Comparison of ENCODE assay signal across 15 cellular contexts in the genomic region with DNA sequence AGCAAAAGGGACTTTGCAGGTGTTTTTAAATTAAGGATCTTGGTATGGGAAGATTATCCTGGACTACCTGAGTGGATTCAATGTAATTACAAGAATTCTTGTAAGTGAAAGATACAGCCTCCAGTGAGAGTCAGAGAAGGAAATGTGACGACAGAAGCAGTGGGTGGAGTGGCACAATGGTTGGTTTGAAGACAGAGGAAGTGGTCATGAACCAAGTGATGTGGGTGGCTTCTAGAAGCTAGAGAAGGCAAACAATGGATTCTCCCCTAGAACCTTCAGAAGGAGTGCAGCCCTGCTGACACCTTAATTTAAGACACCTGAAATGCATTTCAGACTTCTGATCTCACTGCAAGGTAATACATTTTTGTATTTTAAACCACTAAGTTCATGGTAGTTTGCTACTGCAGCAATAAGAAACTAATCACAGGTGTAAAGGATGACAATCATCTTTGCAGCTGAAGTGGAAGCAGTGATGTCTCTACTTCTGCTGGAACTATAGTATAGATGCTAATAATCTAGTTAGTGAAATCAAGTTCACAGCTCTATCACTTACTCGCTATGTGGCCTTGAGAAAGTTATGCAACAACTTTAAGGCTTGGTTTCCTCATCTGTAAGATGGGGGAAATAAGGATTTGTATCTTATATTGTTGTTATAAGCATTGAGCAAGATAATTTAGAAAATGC.
A peak's percentile ranks its signal among the peaks of the same experiment; 100 is the strongest.
DNase-seq lines count a peak whose midpoint lies in the region; ATAC-seq and TF ChIP-seq lines count a peak whose summit lies in the region.
"Had no signal": no experiment of that assay in that cellular context is flagged by ENCODE, and none has a peak within 500 bp of the region (broad histone marks: within the 10 kb centered on the region; RNA-seq: fewer than 3 reads in every experiment).

No MANE protein-coding gene starts in this region.

- H3K4me1 Mint-ChIP-seq in stimulated activated memory B cell treated with anti-CD40 and anti-IgM and Interleukin-4, amounts not matched to agents 10 μg/mL and 1 μg/mL and 100 μg/mL, for 72 hours, result no peaks in the 10 kb centered on the region
- H3K4me1 Mint-ChIP-seq in glutamatergic neuron (ENCODE audit: low read depth, unreplicated experiment), result no peaks in the 10 kb centered on the region

- no peak for TF ChIP-seq CTCF in glutamatergic neuron (IDR thresholded peaks at IDR 0.05; ENCODE audit: partially characterized antibody, unreplicated experiment)

- H3K27ac Mint-ChIP-seq in stimulated activated memory B cell treated with anti-CD40 and anti-IgM and Interleukin-4, amounts not matched to agents 10 μg/mL and 1 μg/mL and 100 μg/mL, for 72 hours, result no peak overlapping the region
- H3K27ac Mint-ChIP-seq in glutamatergic neuron (ENCODE audit: unreplicated experiment), result no peak overlapping the region
- H3K27ac Mint-ChIP-seq: dendritic cell treated with granulocyte-macrophage colony-stimulating factor and Interleukin-4, amounts not matched to agents 40 ng/mL and 50 ng/mL, for 4 days; WTC11 had no signal

- H3K9me3 Mint-ChIP-seq in stimulated activated memory B cell treated with anti-CD40 and anti-IgM and Interleukin-4, amounts not matched to agents 10 μg/mL and 1 μg/mL and 100 μg/mL, for 72 hours, result no peaks in the 10 kb centered on the region
- H3K9me3 Mint-ChIP-seq in glutamatergic neuron (ENCODE audit: unreplicated experiment), result no peaks in the 10 kb centered on the region
- H3K9me3 Mint-ChIP-seq: dendritic cell treated with granulocyte-macrophage colony-stimulating factor and Interleukin-4, amounts not matched to agents 40 ng/mL and 50 ng/mL, for 4 days; WTC11 had no signal

- no peaks in the 10 kb centered on the region for H3K36me3 Mint-ChIP-seq in stimulated activated memory B cell treated with anti-CD40 and anti-IgM and Interleukin-4, amounts not matched to agents 10 μg/mL and 1 μg/mL and 100 μg/mL, for 72 hours
- H3K36me3 Mint-ChIP-seq in glutamatergic neuron (ENCODE audit: unreplicated experiment), result no peaks in the 10 kb centered on the region
- H3K36me3 Mint-ChIP-seq: WTC11 had no signal

- peak; percentile 66 for DNase-seq in T follicular helper cell (ENCODE audit: low read depth)
- peak; percentile 55 for DNase-seq in activated CD8-positive, alpha-beta memory T cell treated with anti-CD3 and anti-CD28 coated beads, Interleukin-2, amount 50 U/mL, for 1 hour (ENCODE audit: extremely low read depth)
- peak; percentile 43 for DNase-seq in effector CD8-positive, alpha-beta T cell (lab: John Stamatoyannopoulos, UW)
- peak; percentile 26 for DNase-seq in stimulated activated CD8-positive, alpha-beta memory T cell treated with anti-CD3 and anti-CD28 coated beads, Interleukin-15, amount 100 ng/mL, for 1 hour (ENCODE audit: low read depth)
- DNase-seq in glutamatergic neuron, result no peak
- DNase-seq: C1 segment of cervical spinal cord, mesendoderm, NCI-H1105, right cardiac atrium had no signal

- no peak overlapping the region for H3K4me3 Mint-ChIP-seq in stimulated activated memory B cell treated with anti-CD40 and anti-IgM and Interleukin-4, amounts not matched to agents 10 μg/mL and 1 μg/mL and 100 μg/mL, for 72 hours
- H3K4me3 Mint-ChIP-seq in glutamatergic neuron (ENCODE audit: unreplicated experiment), result no peak overlapping the region
- H3K4me3 Mint-ChIP-seq: dendritic cell treated with granulocyte-macrophage colony-stimulating factor and Interleukin-4, amounts not matched to agents 40 ng/mL and 50 ng/mL, for 4 days; WTC11 had no signal

- ATAC-seq in GM18858 (IDR thresholded peaks at IDR 0.05; ENCODE audit: unreplicated experiment) (no peak), GM19452 (IDR thresholded peaks at IDR 0.05; ENCODE audit: unreplicated experiment) (no peak)
- no peak for ATAC-seq in stimulated activated memory B cell treated with anti-CD40 and anti-IgM and Interleukin-4, amounts not matched to agents 10 μg/mL and 1 μg/mL and 100 μg/mL, for 72 hours
- ATAC-seq: Panc1, right cardiac atrium, WTC11 had no signal

- H3K27me3 Mint-ChIP-seq in stimulated activated memory B cell treated with anti-CD40 and anti-IgM and Interleukin-4, amounts not matched to agents 10 μg/mL and 1 μg/mL and 100 μg/mL, for 72 hours, result no peaks in the 10 kb centered on the region
- no peaks in the 10 kb centered on the region for H3K27me3 Mint-ChIP-seq in glutamatergic neuron (ENCODE audit: unreplicated experiment)
- H3K27me3 Mint-ChIP-seq: dendritic cell treated with granulocyte-macrophage colony-stimulating factor and Interleukin-4, amounts not matched to agents 40 ng/mL and 50 ng/mL, for 4 days had no signal
